In genomic region chr2:109632158-109632789, GRCh38 we compare ENCODE assay signal across 1 cellular context.
TF ChIP-seq lines count a peak whose summit lies in the region.

No MANE protein-coding gene starts in this region.

TF ChIP-seq in HepG2, 621 proteins besides CTCF, POLR2A, EP300 and RAD21 (continued from another document and continues in another):
- TF ChIP-seq AKNA (CRISPR knock-in tag; IDR thresholded peaks at IDR 0.05; ENCODE audit: borderline replicate concordance): no peak
- peak; percentile 42 for TF ChIP-seq SKI (IDR thresholded peaks at IDR 0.05; ENCODE audit: partially characterized antibody)
- TF ChIP-seq PAXIP1 (CRISPR knock-in tag; conservative IDR thresholded peaks at IDR 0.05): peak; percentile 95
- TF ChIP-seq MAZ (IDR thresholded peaks at IDR 0.05; ENCODE audit: borderline replicate concordance, low read depth, low read length): no peak
- TF ChIP-seq MAZ (CRISPR knock-in tag; IDR thresholded peaks at IDR 0.05; ENCODE audit: low read depth): no peak
- no peak for TF ChIP-seq KLF15 (CRISPR knock-in tag; IDR thresholded peaks at IDR 0.05; ENCODE audit: borderline replicate concordance)
- TF ChIP-seq ZNF276 (CRISPR knock-in tag; IDR thresholded peaks at IDR 0.05; ENCODE audit: low read depth): no peak
- no peak for TF ChIP-seq SKIL (CRISPR knock-in tag; IDR thresholded peaks at IDR 0.05; ENCODE audit: borderline replicate concordance)
- peak; percentile 28; the same call in 1 of the 2 replicates for TF ChIP-seq ZNF350 (CRISPR knock-in tag; IDR thresholded peaks at IDR 0.05; ENCODE audit: borderline replicate concordance, low read depth)
- no peak for TF ChIP-seq XRCC5 (optimal IDR thresholded peaks at IDR 0.05; ENCODE audit: low read length)
- no peak for TF ChIP-seq GPN1 (CRISPR knock-in tag; IDR thresholded peaks at IDR 0.05; ENCODE audit: borderline replicate concordance)
- no peak for TF ChIP-seq FOXO4 (CRISPR knock-in tag; conservative IDR thresholded peaks at IDR 0.05)
- TF ChIP-seq ZC3H13 (CRISPR knock-in tag; IDR thresholded peaks at IDR 0.05): no peak
- no peak for TF ChIP-seq SYNCRIP (IDR thresholded peaks at IDR 0.05; ENCODE audit: insufficient read depth, low read depth, low read length)
- TF ChIP-seq ZNF7 (CRISPR knock-in tag; IDR thresholded peaks at IDR 0.05): no peak
- no peak for TF ChIP-seq ZFYVE20 (CRISPR knock-in tag; IDR thresholded peaks at IDR 0.05; ENCODE audit: borderline replicate concordance, low read depth)
- no peak for TF ChIP-seq ZNF558 (CRISPR knock-in tag; IDR thresholded peaks at IDR 0.05; ENCODE audit: borderline replicate concordance)
- no peak for TF ChIP-seq MXD3 (CRISPR knock-in tag; IDR thresholded peaks at IDR 0.05)
- 0 out of 2 replicates have a peak, but pooled peaks have one; percentile 39 for TF ChIP-seq MTERF4 (CRISPR knock-in tag; IDR thresholded peaks at IDR 0.05)
- no peak for TF ChIP-seq ONECUT2 (CRISPR knock-in tag; IDR thresholded peaks at IDR 0.05)
- TF ChIP-seq ZBTB37 (CRISPR knock-in tag; IDR thresholded peaks at IDR 0.05): peak; percentile 68; the same call in 1 of the 2 replicates
- TF ChIP-seq MIXL1 (CRISPR knock-in tag; IDR thresholded peaks at IDR 0.05): peak; percentile 68
- TF ChIP-seq BORCS8-MEF2B (CRISPR knock-in tag; IDR thresholded peaks at IDR 0.05): no peak
- peak; percentile 93 for TF ChIP-seq DPF2 (CRISPR knock-in tag; IDR thresholded peaks at IDR 0.05; ENCODE audit: borderline replicate concordance, low read depth)
- TF ChIP-seq CAMTA2 (CRISPR knock-in tag; IDR thresholded peaks at IDR 0.05; ENCODE audit: borderline replicate concordance): 0 out of 2 replicates have a peak, but pooled peaks have one; percentile 43
- no peak for TF ChIP-seq ZNF546 (CRISPR knock-in tag; conservative IDR thresholded peaks at IDR 0.05)
- TF ChIP-seq PCBP2 (optimal IDR thresholded peaks at IDR 0.05; ENCODE audit: low read depth, low read length, poor library complexity, severe bottlenecking): no peak
- peak; percentile 80 for TF ChIP-seq FOXA3 (CRISPR knock-in tag; IDR thresholded peaks at IDR 0.05)
- no peak for TF ChIP-seq BRF2 (CRISPR knock-in tag; IDR thresholded peaks at IDR 0.05)
- TF ChIP-seq CREM (IDR thresholded peaks at IDR 0.05): no peak; the same call in 1 of the 2 replicates
- no peak for TF ChIP-seq CREM (CRISPR knock-in tag; IDR thresholded peaks at IDR 0.05)
- peak; percentile 67; the same call in 1 of the 2 replicates for TF ChIP-seq KAT8 (CRISPR knock-in tag; IDR thresholded peaks at IDR 0.05)
- TF ChIP-seq MYPOP (CRISPR knock-in tag; IDR thresholded peaks at IDR 0.05): no peak
- 0 out of 2 replicates have a peak, but pooled peaks have one; percentile 17 for TF ChIP-seq ZNF143 (CRISPR knock-in tag; IDR thresholded peaks at IDR 0.05)
- no peak for TF ChIP-seq JUNB (CRISPR knock-in tag; IDR thresholded peaks at IDR 0.05; ENCODE audit: borderline replicate concordance)
- TF ChIP-seq NAIF1 (CRISPR knock-in tag; IDR thresholded peaks at IDR 0.05; ENCODE audit: borderline replicate concordance): peak; percentile 50; the same call in 1 of the 2 replicates
